In genomic region chr1:221437924-221438323, GRCh38 we compare ENCODE assay signal across 18 cellular contexts.
DNase-seq lines count a peak whose midpoint lies in the region; ATAC-seq, FAIRE-seq and TF ChIP-seq lines count a peak whose summit lies in the region.
"Had no signal": no experiment of that assay in that cellular context is flagged by ENCODE, and none has a peak within 500 bp of the region (broad histone marks: within the 10 kb centered on the region; RNA-seq: fewer than 3 reads in every experiment).

No MANE protein-coding gene starts in this region.

- no peak overlapping the region for H2AFZ ChIP-seq in astrocyte (ENCODE audit: low read depth, low read length)

- intact Hi-C loops in Right ventricle myocardium superior (cut with DNase I) = loop anchor here (5.0 to 10.0 kb wide), 3 partner anchors 173 to 566 kb away; no protein-coding TSS in a partner anchor

- H3K9me3 ChIP-seq in astrocyte (ENCODE audit: insufficient read depth, low read depth, low read length) = no peaks in the 10 kb centered on the region
- H3K9me3 ChIP-seq: mucosa of descending colon had no signal

- H3K4me3 ChIP-seq in AG10803 (ENCODE audit: low read length) = no peak overlapping the region
- no peak overlapping the region for H3K4me3 ChIP-seq in astrocyte (ENCODE audit: insufficient read depth, low read depth, low read length)
- H3K4me3 ChIP-seq: coronary artery, mucosa of descending colon had no signal

- H3K36me3 ChIP-seq in astrocyte (ENCODE audit: insufficient read depth, low read length) = no peaks in the 10 kb centered on the region

- H4K20me1 ChIP-seq in astrocyte (ENCODE audit: insufficient read depth, low read length) = no peaks in the 10 kb centered on the region

- no peaks in the 10 kb centered on the region for H3K27me3 Mint-ChIP-seq in astrocyte (ENCODE audit: low read depth, unreplicated experiment)

- no peak overlapping the region for H3K4me3 Mint-ChIP-seq in astrocyte (ENCODE audit: unreplicated experiment)

- no peaks in the 10 kb centered on the region for H3K27me3 ChIP-seq in astrocyte (ENCODE audit: insufficient read depth, low read length)

- H3K27ac ChIP-seq in astrocyte (ENCODE audit: low read depth, low read length) = peak overlapping the region; percentile 96

- H3K36me3 Mint-ChIP-seq in astrocyte (ENCODE audit: low read depth, unreplicated experiment) = no peaks in the 10 kb centered on the region

- H3K4me2 ChIP-seq in astrocyte (ENCODE audit: low read length) = no peak overlapping the region

- peak overlapping the region; percentile 91 for H3K27ac Mint-ChIP-seq in astrocyte (ENCODE audit: unreplicated experiment)

- FAIRE-seq in HTR-8/SVneo (lab: Jason Lieb, UNC) = peak; percentile 92
- FAIRE-seq in astrocyte (lab: Jason Lieb, UNC) = peak; percentile 64

- H3K4me1 ChIP-seq in astrocyte (ENCODE audit: insufficient read depth, low read length) = peaks cover 33% of the 10 kb centered on the region

- TF ChIP-seq CTCF in AG10803 (conservative IDR thresholded peaks at IDR 0.05; ENCODE audit: low read length) (no peak), astrocyte (IDR thresholded peaks at IDR 0.05; ENCODE audit: insufficient read depth, low read depth, low read length) (no peak)

- DNase-seq in AG10803 (ENCODE audit: low read depth) = peak; percentile 17
- peak; percentile 41 for DNase-seq in HTR-8/SVneo (ENCODE audit: insufficient read length, low spot score)
- peak; percentile 85 for DNase-seq in astrocyte (ENCODE audit: low read depth)
- DNase-seq in iris pigment epithelial cell (ENCODE audit: low read depth) = peak; percentile 90
- DNase-seq in Right ventricle myocardium superior = no peak
- no peak for DNase-seq in NCI-H2227 (lab: John Stamatoyannopoulos, UW; ENCODE audit: unreplicated experiment)
- DNase-seq in activated effector memory CD4-positive, alpha-beta T cell treated with anti-CD3 and anti-CD28 coated beads, Interleukin-2, amount 50 U/mL, for 16 hours = no peak
- DNase-seq: activated CD4-positive, alpha-beta T cell treated with anti-CD3 and anti-CD28 coated beads, Interleukin-2, amount 50 U/mL, for 48 hours; aorta; Calu3; H7; mucosa of descending colon; NCI-H187 treated with DMSO at 0.1 percent for 48 hours; NCI-H524 treated with DMSO at 0.1 percent for 48 hours; stimulated activated CD4-positive, alpha-beta T cell treated with anti-CD3 and anti-CD28 coated beads, Interleukin-4, amount 100 ng/mL, for 24 hours; stimulated activated CD8-positive, alpha-beta memory T cell treated with anti-CD3 and anti-CD28 coated beads, Interleukin-4, amount 100 ng/mL, for 48 hours had no signal

- H3K9ac ChIP-seq in astrocyte (ENCODE audit: low read length) = peak overlapping the region; percentile 51

- H3K9me3 Mint-ChIP-seq in astrocyte (ENCODE audit: unreplicated experiment) = no peaks in the 10 kb centered on the region

- H3K4me1 Mint-ChIP-seq in astrocyte (ENCODE audit: low read depth, unreplicated experiment) = peaks cover 42% of the 10 kb centered on the region

- H3K79me2 ChIP-seq in astrocyte (ENCODE audit: insufficient read depth, low read length) = no peaks in the 10 kb centered on the region

- no peak for ATAC-seq in Right ventricle myocardium superior (ENCODE audit: poor library complexity)
- no peak for ATAC-seq in GM18505 (IDR thresholded peaks at IDR 0.05; ENCODE audit: unreplicated experiment)
- ATAC-seq: mucosa of descending colon had no signal

- no peak for TF ChIP-seq POLR2A in GM18505 (IDR thresholded peaks at IDR 0.05; ENCODE audit: borderline replicate concordance, extremely low read depth, insufficient read depth, insufficient read length)

Comparison
In these comparisons a context has a peak if more than half of its experiments do, and no peak if none do; other contexts are left out.
1. DNase-seq: peak in AG10803 (single experiment), HTR-8/SVneo (single experiment), astrocyte (single experiment) and iris pigment epithelial cell (single experiment); none in Right ventricle myocardium superior (single experiment), NCI-H2227 (single experiment) and activated effector memory CD4-positive, alpha-beta T cell treated with anti-CD3 and anti-CD28 coated beads, Interleukin-2, amount 50 U/mL, for 16 hours (single experiment).